ENCODE assay signal across 21 cellular contexts in genomic region chr2:2413525-2413924, GRCh38.
DNase-seq lines count a peak whose midpoint lies in the region; ATAC-seq, FAIRE-seq and TF ChIP-seq lines count a peak whose summit lies in the region.
"Had no signal": no experiment of that assay in that cellular context is flagged by ENCODE, and none has a peak within 500 bp of the region (broad histone marks: within the 10 kb centered on the region; RNA-seq: fewer than 3 reads in every experiment).

No MANE protein-coding gene starts in this region.

- WGBS in HepG2 (ENCODE audit: low lambda C conversion rate): 0% methylated on average over 2 of the region's 2 CpGs
- WGBS in right lobe of liver (ENCODE audit: insufficient coverage, low coverage, low lambda C conversion rate, missing lambda C conversion rate): 63% methylated on average over 2 of the region's 2 CpGs
- WGBS in IMR-90 (ENCODE audit: extremely low coverage in 2 of 2, insufficient read length in 1 of 2), 2 experiments: no CpG with 5 or more reads among the region's 2 CpGs
- WGBS in K562 (ENCODE audit: insufficient coverage, low coverage, missing lambda C conversion rate): 0% methylated on average over 2 of the region's 2 CpGs

- H3K56ac ChIP-seq in IMR-90 (ENCODE audit: extremely low read depth, insufficient read depth, low read length): no peak overlapping the region

- no peaks in the 10 kb centered on the region for H4K20me1 ChIP-seq in HepG2 (ENCODE audit: insufficient read depth, low read length)
- no peaks in the 10 kb centered on the region for H4K20me1 ChIP-seq in IMR-90 (ENCODE audit: insufficient read depth, low read length)
- H4K20me1 ChIP-seq in K562 (replicated peaks; ENCODE audit: control insufficient read depth, insufficient read depth, low read length): no peaks in the 10 kb centered on the region
- H4K20me1 ChIP-seq: BLaER1 had no signal

- H4K5ac ChIP-seq in IMR-90 (ENCODE audit: low read depth, low read length): no peak overlapping the region

- H3K9me3 ChIP-seq in HepG2 (ENCODE audit: low read length) (no peaks in the 10 kb centered on the region), right lobe of liver (no peaks in the 10 kb centered on the region), IMR-90 (ENCODE audit: control insufficient read depth, insufficient read depth, low read length) (peaks cover 9% of the 10 kb centered on the region), K562 (replicated peaks; ENCODE audit: control insufficient read depth, insufficient read depth, low read depth, low read length) (no peaks in the 10 kb centered on the region)
- H3K9me3 ChIP-seq: BE2C, BLaER1 had no signal

- BruUV-seq in HepG2 (replicated peaks; lab: Mats Ljungman, UMichigan) (no TSS peak), IMR-90 (replicated peaks; lab: Mats Ljungman, UMichigan) (no TSS peak), K562 (replicated peaks; lab: Mats Ljungman, UMichigan) (no TSS peak)

- no peaks in the 10 kb centered on the region for H3K79me2 ChIP-seq in HepG2 (ENCODE audit: insufficient read depth, low read length)
- H3K79me2 ChIP-seq in K562 (ENCODE audit: control insufficient read depth, insufficient read depth, low read length): no peaks in the 10 kb centered on the region

- CTCF ChIA-PET in HepG2 (lab: Yijun Ruan, JAX; ENCODE audit: low intra/inter-chr PET ratio, low total read pairs): no interaction called here
- CTCF ChIA-PET in IMR-90 (lab: Yijun Ruan, JAX): no interaction called here
- CTCF ChIA-PET in K562 (lab: Yijun Ruan, JAX; ENCODE audit: low intra/inter-chr PET ratio): no interaction called here

- H2AFZ ChIP-seq in HepG2 (ENCODE audit: low read length): no peak overlapping the region
- H2AFZ ChIP-seq in IMR-90 (replicated peaks; ENCODE audit: low read length, poor library complexity): no peak overlapping the region
- H2AFZ ChIP-seq in K562 (ENCODE audit: low read depth, low read length): no peak overlapping the region

- TF ChIP-seq EP300 in HepG2 (IDR thresholded peaks at IDR 0.05; ENCODE audit: low read depth in 2 of 2, low read length in 2 of 2) (no peak), HepG2 (CRISPR knock-in tag; IDR thresholded peaks at IDR 0.05; ENCODE audit: borderline replicate concordance) (no peak), K562 (IDR thresholded peaks at IDR 0.05; ENCODE audit: low read length) (no peak)

- TF ChIP-seq CTCF in HepG2 (CRISPR knock-in tag; IDR thresholded peaks at IDR 0.05) (no peak), right lobe of liver (IDR thresholded peaks at IDR 0.05) (no peak), IMR-90 (conservative IDR thresholded peaks at IDR 0.05; ENCODE audit: low read depth, low read length) (no peak), K562 (IDR thresholded peaks at IDR 0.05 in 2 of 3, conservative IDR thresholded peaks at IDR 0.05 in 1 of 3; ENCODE audit: insufficient read depth in 2 of 3, low read depth in 1 of 3, low read length in 3 of 3) (no peak)

- intact Hi-C loops in HepG2 (cut with micrococcal nuclease; ENCODE audit: unreplicated experiment): no loop called here
- intact Hi-C loops in right lobe of liver (cut with DNase I): no loop called here
- intact Hi-C loops in IMR-90 (cut with micrococcal nuclease): no loop called here
- intact Hi-C loops in K562 (cut with micrococcal nuclease): no loop called here

- no peak overlapping the region for H2BK120ac ChIP-seq in IMR-90 (ENCODE audit: low read depth, low read length)

- H3K9ac ChIP-seq in HepG2 (ENCODE audit: insufficient read depth, low read depth, low read length) (no peak overlapping the region), IMR-90 (ENCODE audit: low read depth, low read length) (no peak overlapping the region), K562 (ENCODE audit: insufficient read depth in 1 of 2, low read depth in 2 of 2, low read length in 2 of 2) (no peak overlapping the region)
- H3K9ac ChIP-seq: BLaER1 had no signal

- no peak overlapping the region for H2BK20ac ChIP-seq in IMR-90 (ENCODE audit: low read depth, low read length)

- in situ Hi-C loops in HepG2 (cut with HindIII; ENCODE audit: extremely low pct_ligation_motif_present, low pct_unique_long_range_greater_than_20kb): no loop called here
- in situ Hi-C loops in IMR-90 (cut with MboI; ENCODE audit: low sequenced_read_pairs): no loop called here
- in situ Hi-C loops in K562 (cut with MboI): no loop called here

- no peak overlapping the region for H2BK15ac ChIP-seq in IMR-90 (ENCODE audit: low read depth, low read length)

- dilution Hi-C loops in IMR-90 (cut with HindIII; ENCODE audit: low sequenced_read_pairs, unreplicated experiment): no loop called here

- no peak for TF ChIP-seq RAD21 in HepG2 (CRISPR knock-in tag; IDR thresholded peaks at IDR 0.05)
- no peak for TF ChIP-seq RAD21 in IMR-90 (IDR thresholded peaks at IDR 0.05; ENCODE audit: low read length)
- TF ChIP-seq RAD21 in K562 (CRISPR knock-in tag; conservative IDR thresholded peaks at IDR 0.05 in 1 of 2, IDR thresholded peaks at IDR 0.05 in 1 of 2): no peak

- H3K14ac ChIP-seq in IMR-90 (replicated peaks; ENCODE audit: low read depth, low read length): no peak overlapping the region

- TF ChIP-seq POLR2A in HepG2 (IDR thresholded peaks at IDR 0.05; ENCODE audit: insufficient read depth in 1 of 2, low read depth in 2 of 2, low read length in 2 of 2) (no peak), right lobe of liver (IDR thresholded peaks at IDR 0.05) (no peak), IMR-90 (IDR thresholded peaks at IDR 0.05; ENCODE audit: low read depth, low read length) (no peak), K562 (conservative IDR thresholded peaks at IDR 0.05) (no peak)

- H2AK9ac ChIP-seq in IMR-90 (replicated peaks; ENCODE audit: low read depth, low read length, poor library complexity): no peak overlapping the region

- no peak for FAIRE-seq in HepG2 (lab: Jason Lieb, UNC)
- FAIRE-seq in K562 (lab: Jason Lieb, UNC): no peak
- FAIRE-seq: A204.1, G401.6, GM12891, GM19239 had no signal

- H3K27ac ChIP-seq in HepG2 (ENCODE audit: extremely low read length, insufficient read depth, low read length) (no peak overlapping the region), right lobe of liver (no peak overlapping the region), IMR-90 (ENCODE audit: insufficient read depth, low read length) (no peak overlapping the region), K562 (ENCODE audit: extremely low read depth, low read depth, low read length) (no peak overlapping the region)
- H3K27ac ChIP-seq: BLaER1 had no signal

- DNase-seq in HepG2 (ENCODE audit: low spot score) (no peak), right lobe of liver (no peak), IMR-90 (no peak), K562 (ENCODE audit: extremely low read depth in 1 of 4, low spot score in 3 of 4) (no peak), NCI-H1105 treated with DMSO at 0.1 percent for 48 hours (lab: John Stamatoyannopoulos, UW) (no peak)
- DNase-seq: 8988T; ACHN; BE2C; C1 segment of cervical spinal cord; CD4-positive, alpha-beta memory T cell; CD4-positive, CD25-positive, alpha-beta regulatory T cell; CD8-positive, alpha-beta memory T cell; COR-L47; DMS79 treated with DMSO at 0.1 percent for 48 hours; GF-D8 had no signal

- no peak overlapping the region for H3K4ac ChIP-seq in IMR-90 (ENCODE audit: low read depth, low read length)

- H3K18ac ChIP-seq in IMR-90 (ENCODE audit: low read depth, low read length): no peak overlapping the region

- H3K79me1 ChIP-seq in IMR-90 (ENCODE audit: low read depth in 1 of 2, low read length in 2 of 2): no peaks in the 10 kb centered on the region

- no peak overlapping the region for H2BK5ac ChIP-seq in IMR-90 (ENCODE audit: low read depth, low read length, poor library complexity, severe bottlenecking)

- H3K36me3 ChIP-seq in HepG2 (replicated peaks in 1 of 2; ENCODE audit: control insufficient read depth in 1 of 2, insufficient read depth in 2 of 2, low read length in 2 of 2) (no peaks in the 10 kb centered on the region), right lobe of liver (no peaks in the 10 kb centered on the region), IMR-90 (ENCODE audit: control insufficient read depth, insufficient read depth, low read length) (no peaks in the 10 kb centered on the region), K562 (ENCODE audit: control insufficient read depth, insufficient read depth, low read length) (no peaks in the 10 kb centered on the region)
- H3K36me3 ChIP-seq: BE2C, BLaER1 had no signal

- no peak overlapping the region for H4K8ac ChIP-seq in IMR-90 (ENCODE audit: low read depth in 2 of 2, low read length in 2 of 2)

- H3K27me3 ChIP-seq in HepG2 (ENCODE audit: control insufficient read depth in 1 of 2, insufficient read depth in 2 of 2, low read length in 2 of 2): no peaks in the 10 kb centered on the region
- H3K27me3 ChIP-seq in right lobe of liver: no peaks in the 10 kb centered on the region
- H3K27me3 ChIP-seq in IMR-90 (ENCODE audit: control insufficient read depth, insufficient read depth, low read length): no peaks in the 10 kb centered on the region
- H3K27me3 ChIP-seq in K562 (ENCODE audit: control insufficient read depth in 2 of 2, insufficient read depth in 2 of 2, low read length in 2 of 2): no peaks in the 10 kb centered on the region
- H3K27me3 ChIP-seq: BE2C, BLaER1 had no signal

- H3K4me2 ChIP-seq in HepG2 (ENCODE audit: low read depth, low read length) (no peak overlapping the region), IMR-90 (ENCODE audit: low read depth, low read length) (no peak overlapping the region), K562 (ENCODE audit: insufficient read depth, low read length) (no peak overlapping the region)
- H3K4me2 ChIP-seq: BLaER1 had no signal

- no peak overlapping the region for H2AK5ac ChIP-seq in IMR-90 (ENCODE audit: low read depth, low read length)

- no peak overlapping the region for H4K91ac ChIP-seq in IMR-90 (ENCODE audit: insufficient read depth, low read depth, low read length)

- POLR2A ChIA-PET in HepG2 (lab: Yijun Ruan, JAX) (no interaction called here), IMR-90 (lab: Charles Lee; ENCODE audit: unreplicated experiment) (no interaction called here), K562 (lab: Yijun Ruan, JAX) (no interaction called here)

- H3K4me3 ChIP-seq in HepG2 (replicated peaks in 1 of 3; ENCODE audit: insufficient read depth in 1 of 3, low read depth in 2 of 3, low read length in 3 of 3): no peak overlapping the region
- H3K4me3 ChIP-seq in right lobe of liver: no peak overlapping the region
- no peak overlapping the region for H3K4me3 ChIP-seq in IMR-90 (ENCODE audit: insufficient read depth, low read depth, low read length)
- no peak overlapping the region for H3K4me3 ChIP-seq in K562
- H3K4me3 ChIP-seq: BLaER1 had no signal

- H3K4me1 ChIP-seq in HepG2 (ENCODE audit: insufficient read depth, low read length): no peaks in the 10 kb centered on the region
- H3K4me1 ChIP-seq in right lobe of liver: no peaks in the 10 kb centered on the region
- no peaks in the 10 kb centered on the region for H3K4me1 ChIP-seq in IMR-90 (ENCODE audit: control insufficient read depth, insufficient read depth, low read length)
- H3K4me1 ChIP-seq in K562 (replicated peaks in 1 of 2; ENCODE audit: control insufficient read depth in 2 of 2, insufficient read depth in 2 of 2, low read length in 2 of 2): no peaks in the 10 kb centered on the region
- H3K4me1 ChIP-seq: BE2C, BLaER1 had no signal

- H3K23ac ChIP-seq in IMR-90 (ENCODE audit: low read depth, low read length): no peak overlapping the region

- ATAC-seq in HepG2 (no peak), right lobe of liver (no peak), IMR-90 (ENCODE audit: low read depth) (no peak), K562 (no peak), HG02571 (IDR thresholded peaks at IDR 0.05; ENCODE audit: unreplicated experiment) (no peak)

- H3K9me1 ChIP-seq in IMR-90 (ENCODE audit: insufficient read depth, low read length) (no peaks in the 10 kb centered on the region), K562 (ENCODE audit: control insufficient read depth, insufficient read depth, low read length) (no peaks in the 10 kb centered on the region)

Comparison
In these comparisons a context has a peak if more than half of its experiments do, and no peak if none do; other contexts are left out.
1. Of the 241 proteins assayed by ChIP-seq in both HepG2 and K562: peak only in HepG2: none; only in K562: none; in both: CEBPB; in neither: 239; mixed calls (peak in some experiments, not most) for 1.